11 cellular contexts compared by ENCODE assay signal in the genomic region with DNA sequence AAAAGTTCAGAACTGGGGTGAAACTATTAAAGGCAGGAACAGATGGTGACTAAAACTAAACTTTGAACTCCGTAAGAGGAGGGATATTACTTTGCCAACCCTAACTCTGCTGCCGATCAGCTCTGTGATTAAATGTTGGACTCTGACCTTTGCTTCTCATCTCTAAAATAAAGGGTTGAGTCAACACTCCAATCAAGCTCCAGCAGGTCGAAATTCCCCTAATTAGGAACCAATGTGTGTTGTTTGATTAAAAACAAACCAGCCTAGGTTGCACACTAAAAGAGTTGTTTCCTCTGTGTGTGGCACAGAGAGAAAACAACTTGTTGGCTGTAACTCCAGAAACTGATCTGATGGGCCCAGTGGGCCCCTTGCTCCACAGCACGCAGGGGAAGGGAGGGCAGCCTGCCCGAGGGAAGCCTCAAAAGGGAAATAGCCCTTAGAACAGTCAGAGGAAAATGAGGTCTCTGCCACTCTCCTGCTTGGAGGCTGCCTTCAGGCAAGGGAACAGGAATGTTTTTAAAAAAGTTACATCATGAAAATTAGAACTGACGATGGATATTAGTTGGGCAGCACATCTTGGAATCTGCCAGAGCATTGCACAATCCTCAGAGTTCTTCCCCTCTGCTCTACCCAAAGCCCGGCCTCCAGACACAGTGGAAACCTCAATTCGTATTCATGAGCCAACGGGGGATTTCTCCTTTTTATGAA.
DNase-seq lines count a peak whose midpoint lies in the region; ATAC-seq, FAIRE-seq and TF ChIP-seq lines count a peak whose summit lies in the region.
"Had no signal": no experiment of that assay in that cellular context is flagged by ENCODE, and none has a peak within 500 bp of the region (broad histone marks: within the 10 kb centered on the region; RNA-seq: fewer than 3 reads in every experiment).

No MANE protein-coding gene starts in this region.

- POLR2A ChIA-PET in A673 (lab: Charles Lee; ENCODE audit: low non-redundant PET), result no interaction called here

- H2AFZ ChIP-seq in GM23338 (peak overlapping the region; percentile 84), hepatocyte (peak overlapping the region; percentile 31)
- H2AFZ ChIP-seq: parathyroid adenoma had no signal

- H3K9me3 ChIP-seq in ascending aorta (no peaks in the 10 kb centered on the region), hepatocyte (ENCODE audit: low read depth) (no peaks in the 10 kb centered on the region), A673 (ENCODE audit: low read depth, low read length, poor library complexity, severe bottlenecking) (no peaks in the 10 kb centered on the region)

- H3K9me3 Mint-ChIP-seq in GM23338, result no peaks in the 10 kb centered on the region
- H3K9me3 Mint-ChIP-seq: stimulated activated naive CD8-positive, alpha-beta T cell treated with anti-CD3 and anti-CD28 coated beads, Interleukin-15, Interleukin-2, amounts not matched to agents 100 ng/mL and 50 ng/mL, for 24 hours had no signal

- CTCF ChIA-PET in A673 (lab: Charles Lee), result no interaction called here

- no peak overlapping the region for H3K4me2 ChIP-seq in GM23338
- H3K4me2 ChIP-seq in hepatocyte, result peak overlapping the region; percentile 46

- DNase-seq in GM23338 (ENCODE audit: low spot score), result no peak
- DNase-seq in ascending aorta (ENCODE audit: low spot score in 2 of 2), result no peak
- peak; percentile 36 for DNase-seq in hepatocyte (ENCODE audit: low spot score)
- DNase-seq in H54 (ENCODE audit: insufficient read length, low spot score), result no peak
- DNase-seq in A673 (ENCODE audit: low spot score), result no peak
- DNase-seq: erythroblast had no signal

- peak; percentile 60 for ATAC-seq in GM23338
- ATAC-seq in HG02759 (IDR thresholded peaks at IDR 0.05; ENCODE audit: unreplicated experiment), result no peak
- ATAC-seq in HG02981 (IDR thresholded peaks at IDR 0.05; ENCODE audit: unreplicated experiment), result no peak

- H3K9me2 ChIP-seq in GM23338 (ENCODE audit: insufficient read depth), result no peaks in the 10 kb centered on the region
- H3K9me2 ChIP-seq in hepatocyte (replicated peaks; ENCODE audit: insufficient read depth), result no peaks in the 10 kb centered on the region

- BruUV-seq in A673 (replicated peaks; lab: Mats Ljungman, UMichigan), result no TSS peak

- TF ChIP-seq POLR2A in H54 (IDR thresholded peaks at IDR 0.05; ENCODE audit: low read depth, low read length), result no peak

- H4K20me1 ChIP-seq in GM23338 (replicated peaks; ENCODE audit: insufficient read depth) (no peaks in the 10 kb centered on the region), hepatocyte (ENCODE audit: insufficient read depth, poor library complexity, severe bottlenecking) (no peaks in the 10 kb centered on the region)

- no peaks in the 10 kb centered on the region for H3K4me1 ChIP-seq in GM23338 (ENCODE audit: insufficient read depth)
- peaks cover 0 to 5% of the 10 kb centered on the region in 2 donors for H3K4me1 ChIP-seq in ascending aorta
- peaks cover 27% of the 10 kb centered on the region for H3K4me1 ChIP-seq in hepatocyte (ENCODE audit: insufficient read depth)
- peaks cover under 1% of the 10 kb centered on the region for H3K4me1 ChIP-seq in A673 (ENCODE audit: insufficient read depth, low read length, poor library complexity, severe bottlenecking)
- H3K4me1 ChIP-seq: parathyroid adenoma had no signal

- H3K4me3 ChIP-seq in GM23338, result no peak overlapping the region
- H3K4me3 ChIP-seq in ascending aorta, result peak overlapping the region in 1 of 2 donors; percentile 55
- H3K4me3 ChIP-seq in hepatocyte, result no peak overlapping the region
- H3K4me3 ChIP-seq in skin epidermis, result no peak overlapping the region
- no peak overlapping the region for H3K4me3 ChIP-seq in A673 (ENCODE audit: low read depth, low read length, poor library complexity, severe bottlenecking)

- intact Hi-C loops in ascending aorta (cut with DNase I), result no loop called here
- intact Hi-C loops in A673 (cut with micrococcal nuclease; ENCODE audit: unreplicated experiment), result no loop called here

- H3K36me3 ChIP-seq in GM23338 (ENCODE audit: insufficient read depth), result no peaks in the 10 kb centered on the region
- no peaks in the 10 kb centered on the region for H3K36me3 ChIP-seq in ascending aorta
- H3K36me3 ChIP-seq in hepatocyte (replicated peaks; ENCODE audit: insufficient read depth, low read depth), result no peaks in the 10 kb centered on the region
- H3K36me3 ChIP-seq in A673 (ENCODE audit: insufficient read depth, low read length, poor library complexity, severe bottlenecking), result no peaks in the 10 kb centered on the region

- TF ChIP-seq CTCF in GM23338 (conservative IDR thresholded peaks at IDR 0.05; ENCODE audit: low read depth in 2 of 2) (no peak), ascending aorta (IDR thresholded peaks at IDR 0.05) (no peak), hepatocyte (IDR thresholded peaks at IDR 0.05; ENCODE audit: poor library complexity) (no peak), A673 (conservative IDR thresholded peaks at IDR 0.05; ENCODE audit: low read depth, low read length) (no peak)

- no peak overlapping the region for H3K4me3 Mint-ChIP-seq in GM23338
- H3K4me3 Mint-ChIP-seq: stimulated activated naive CD8-positive, alpha-beta T cell treated with anti-CD3 and anti-CD28 coated beads, Interleukin-15, Interleukin-2, amounts not matched to agents 100 ng/mL and 50 ng/mL, for 24 hours had no signal

- no peak for FAIRE-seq in H54 (lab: Jason Lieb, UNC)

- peaks cover 2% of the 10 kb centered on the region for H3K27me3 Mint-ChIP-seq in GM23338 (ENCODE audit: insufficient read depth, low read depth, poor library complexity)
- H3K27me3 Mint-ChIP-seq: stimulated activated naive CD8-positive, alpha-beta T cell treated with anti-CD3 and anti-CD28 coated beads, Interleukin-15, Interleukin-2, amounts not matched to agents 100 ng/mL and 50 ng/mL, for 24 hours had no signal

- no peaks in the 10 kb centered on the region for H3K36me3 Mint-ChIP-seq in GM23338 (ENCODE audit: low read depth)

- H3K27ac Mint-ChIP-seq in GM23338, result no peak overlapping the region
- H3K27ac Mint-ChIP-seq: stimulated activated naive CD8-positive, alpha-beta T cell treated with anti-CD3 and anti-CD28 coated beads, Interleukin-15, Interleukin-2, amounts not matched to agents 100 ng/mL and 50 ng/mL, for 24 hours had no signal

- no peaks in the 10 kb centered on the region for H3K79me2 ChIP-seq in GM23338 (replicated peaks; ENCODE audit: insufficient read depth)
- no peaks in the 10 kb centered on the region for H3K79me2 ChIP-seq in hepatocyte
- H3K79me2 ChIP-seq: parathyroid adenoma had no signal

- H3K27me3 ChIP-seq in GM23338 (ENCODE audit: insufficient read depth) (no peaks in the 10 kb centered on the region), ascending aorta (no peaks in the 10 kb centered on the region), hepatocyte (no peaks in the 10 kb centered on the region), A673 (replicated peaks; ENCODE audit: insufficient read depth, low read depth, low read length, poor library complexity) (no peaks in the 10 kb centered on the region)

- H3K27ac ChIP-seq in GM23338 (ENCODE audit: low read depth) (no peak overlapping the region), ascending aorta (peak overlapping the region; percentile 62 to 64), hepatocyte (peak overlapping the region; percentile 86), skin epidermis (peak overlapping the region in 14 of 21 experiments; percentile 32 to 81 (median 67)), A673 (ENCODE audit: low read depth, low read length, poor library complexity, severe bottlenecking) (no peak overlapping the region)
- H3K27ac ChIP-seq: parathyroid adenoma had no signal

- 55% methylated on average over 9 of the region's 9 CpGs for WGBS in hepatocyte (ENCODE audit: low lambda C conversion rate, missing lambda C conversion rate)

- peaks cover 27% of the 10 kb centered on the region for H3K4me1 Mint-ChIP-seq in GM23338

- no peaks in the 10 kb centered on the region for H3F3A ChIP-seq in GM23338 (replicated peaks; ENCODE audit: low read depth)

TF ChIP-seq in GM23338, 12 proteins besides CTCF, POLR2A, EP300 and RAD21 (continues in another document):
- TF ChIP-seq ZNF114 (CRISPR knock-in tag; IDR thresholded peaks at IDR 0.05) (no peak), STAT1 (IDR thresholded peaks at IDR 0.05; ENCODE audit: unreplicated experiment) (no peak), NANOG (IDR thresholded peaks at IDR 0.05; ENCODE audit: borderline replicate concordance) (no peak)

Comparison
In these comparisons a context has a peak if more than half of its experiments do, and no peak if none do; other contexts are left out.
1. H3K27ac ChIP-seq: peak in ascending aorta (2 of 2), hepatocyte (single experiment) and skin epidermis (14 of 21); none in GM23338 (single experiment) and A673 (single experiment).